6 cellular contexts compared by ENCODE assay signal in genomic region chr6:793261-793660, GRCh38.
"Had no signal": no experiment of that assay in that cellular context is flagged by ENCODE, and none has a peak within 500 bp of the region (broad histone marks: within the 10 kb centered on the region; RNA-seq: fewer than 3 reads in every experiment).

No MANE protein-coding gene starts in this region.

- DNase-seq: GM23248, H9, HCEC 1CT had no signal

- H3K36me3 Mint-ChIP-seq: IgD-negative memory B cell had no signal

- H3K4me3 ChIP-seq: GM23248 had no signal

- H2AFZ ChIP-seq: GM23248 had no signal

- H3K27ac ChIP-seq: GM23248, HL-60 had no signal

- H3K9ac ChIP-seq: GM23248 had no signal

- H3K4me3 Mint-ChIP-seq: H9, IgD-negative memory B cell had no signal

- ATAC-seq: HepG2 had no signal
